Comparison of ENCODE assay signal across 14 cellular contexts in genomic region chrX:37754518-37754917, GRCh38. TPM values are rescaled to one million over a fixed set of nuclear protein-coding genes. Genes with fewer than 3 reads are reported as not detected.
DNase-seq lines count a peak whose midpoint lies in the region; ATAC-seq and TF ChIP-seq lines count a peak whose summit lies in the region.
"Had no signal": no experiment of that assay in that cellular context is flagged by ENCODE, and none has a peak within 500 bp of the region (broad histone marks: within the 10 kb centered on the region; RNA-seq: fewer than 3 reads in every experiment).

No MANE protein-coding gene starts in this region.

- peak overlapping the region; percentile 56 for H3K9ac ChIP-seq in OCI-LY1 (ENCODE audit: low read length)

- no peaks in the 10 kb centered on the region for H3K79me2 ChIP-seq in OCI-LY1 (ENCODE audit: insufficient read depth, low read length)

- ATAC-seq in GM19372 (IDR thresholded peaks at IDR 0.05; ENCODE audit: low read depth, unreplicated experiment) (peak; percentile 3), HG02943 (IDR thresholded peaks at IDR 0.05; ENCODE audit: low read depth, unreplicated experiment) (peak; percentile 6), sciatic nerve (no peak), right cardiac atrium (no peak)

- H3K4me2 ChIP-seq in OCI-LY1 (ENCODE audit: low read length): peak overlapping the region; percentile 61

- H3F3A ChIP-seq in OCI-LY1 (ENCODE audit: insufficient read depth, low read length): no peaks in the 10 kb centered on the region

- H3K9me2 ChIP-seq in OCI-LY1 (ENCODE audit: low read depth, low read length): no peaks in the 10 kb centered on the region

- H3K27ac Mint-ChIP-seq in CD8-positive, alpha-beta memory T cell: no peak overlapping the region
- H3K27ac Mint-ChIP-seq: CD4-positive, alpha-beta T cell had no signal

- H4K20me1 ChIP-seq in OCI-LY1 (ENCODE audit: insufficient read depth, low read length): no peaks in the 10 kb centered on the region

- peaks cover 0 to 1% of the 10 kb centered on the region in 2 donors for H3K27me3 Mint-ChIP-seq in CD8-positive, alpha-beta memory T cell
- H3K27me3 Mint-ChIP-seq: CD4-positive, alpha-beta T cell had no signal

- no peak for DNase-seq in CD8-positive, alpha-beta memory T cell
- DNase-seq in sciatic nerve (ENCODE audit: low spot score): no peak
- DNase-seq in right cardiac atrium: no peak
- no peak for DNase-seq in amniotic stem cell (lab: John Stamatoyannopoulos, UW)
- DNase-seq in SW480 (ENCODE audit: low spot score): no peak
- DNase-seq: activated CD4-positive, alpha-beta T cell treated with anti-CD3 and anti-CD28 coated beads, Interleukin-2, amount 50 U/mL, for 4 hours; CD4-positive, alpha-beta T cell; NCI-H2029; stimulated activated CD4-positive, alpha-beta T cell treated with anti-CD3 and anti-CD28 coated beads, Interleukin-4, amount 100 ng/mL, for 1 hour; thyroid gland had no signal

- H3K4me3 Mint-ChIP-seq in CD8-positive, alpha-beta memory T cell: no peak overlapping the region

- POLR2A ChIA-PET in CD8-positive, alpha-beta memory T cell (lab: Charles Lee): no interaction called here

- H3K9me3 ChIP-seq in CD8-positive, alpha-beta memory T cell (ENCODE audit: low read length): no peaks in the 10 kb centered on the region
- H3K9me3 ChIP-seq in OCI-LY1 (ENCODE audit: low read length) (no peaks in the 10 kb centered on the region), right cardiac atrium (ENCODE audit: control insufficient read depth, low read length) (no peaks in the 10 kb centered on the region)
- H3K9me3 ChIP-seq: thyroid gland had no signal

- H3K9me3 Mint-ChIP-seq in CD8-positive, alpha-beta memory T cell: no peaks in the 10 kb centered on the region
- H3K9me3 Mint-ChIP-seq: CD4-positive, alpha-beta T cell had no signal

- H3K36me3 ChIP-seq in CD8-positive, alpha-beta memory T cell (ENCODE audit: insufficient read depth, low read length): no peaks in the 10 kb centered on the region
- no peaks in the 10 kb centered on the region for H3K36me3 ChIP-seq in OCI-LY1 (ENCODE audit: insufficient read depth, low read length)
- H3K36me3 ChIP-seq: thyroid gland had no signal

- peaks cover 13 to 14% (median 13%) of the 10 kb centered on the region in 3 donors for H3K4me1 Mint-ChIP-seq in CD8-positive, alpha-beta memory T cell

- intact Hi-C loops in sciatic nerve (cut with DNase I) (no loop called here), right cardiac atrium (cut with DNase I) (no loop called here)

- H3K4me3 ChIP-seq in CD8-positive, alpha-beta memory T cell (ENCODE audit: low read length): peak overlapping the region; percentile 37
- peak overlapping the region; percentile 4 for H3K4me3 ChIP-seq in OCI-LY1 (ENCODE audit: low read depth, low read length, poor library complexity, severe bottlenecking)
- no peak overlapping the region for H3K4me3 ChIP-seq in right cardiac atrium (ENCODE audit: low read length)
- H3K4me3 ChIP-seq: thyroid gland had no signal

- peaks cover 51% of the 10 kb centered on the region for H3K4me1 ChIP-seq in CD8-positive, alpha-beta memory T cell (ENCODE audit: insufficient read depth, low read length)
- H3K4me1 ChIP-seq in OCI-LY1 (ENCODE audit: insufficient read depth, low read length, severe bottlenecking) (peaks cover 48% of the 10 kb centered on the region), right cardiac atrium (ENCODE audit: control insufficient read depth, insufficient read depth, low read length) (no peaks in the 10 kb centered on the region)
- H3K4me1 ChIP-seq: thyroid gland had no signal

- no peaks in the 10 kb centered on the region for H3K27me3 ChIP-seq in CD8-positive, alpha-beta memory T cell (ENCODE audit: insufficient read depth, low read length, poor library complexity, severe bottlenecking)
- H3K27me3 ChIP-seq in OCI-LY1 (ENCODE audit: insufficient read depth, low read length): no peaks in the 10 kb centered on the region
- no peaks in the 10 kb centered on the region for H3K27me3 ChIP-seq in right cardiac atrium (ENCODE audit: control insufficient read depth, insufficient read depth)
- H3K27me3 ChIP-seq: thyroid gland had no signal

- 97% methylated on average over 2 of the region's 2 CpGs for WGBS in right cardiac atrium

- no peak overlapping the region for H2AFZ ChIP-seq in OCI-LY1 (ENCODE audit: low read length)

- peak overlapping the region; percentile 3 for H3K27ac ChIP-seq in CD8-positive, alpha-beta memory T cell (ENCODE audit: low read depth, low read length)
- peak overlapping the region; percentile 100 for H3K27ac ChIP-seq in OCI-LY1 (ENCODE audit: low read depth, low read length, poor library complexity, severe bottlenecking)
- H3K27ac ChIP-seq in right cardiac atrium (ENCODE audit: low read length): no peak overlapping the region
- H3K27ac ChIP-seq: thyroid gland had no signal

- no peak for TF ChIP-seq CTCF in OCI-LY1 (IDR thresholded peaks at IDR 0.05; ENCODE audit: low read length)

- peaks cover 0 to 1% (median 0%) of the 10 kb centered on the region in 3 donors for H3K36me3 Mint-ChIP-seq in CD8-positive, alpha-beta memory T cell

- CTCF ChIA-PET in CD8-positive, alpha-beta memory T cell (lab: Charles Lee): interaction anchor here (1.0 kb wide), 1 partner anchor 9 kb away, joined by 3 read pairs; no protein-coding TSS in a partner anchor

RNA-seq across cellular contexts. Expression of gene CYBB, which starts 25.3 kb away (rescaled TPM):
- total RNA-seq in CD8-positive, alpha-beta memory T cell: 1 to 10 TPM; 3.0 to 3.7 TPM
- polyA plus RNA-seq in CD8-positive, alpha-beta memory T cell: not detected
- total RNA-seq in sciatic nerve: 39.8 TPM
- 10 to 100 TPM; 21.9 to 42.1 (median 33.8) TPM for total RNA-seq in right cardiac atrium
- 2.2 TPM for polyA plus RNA-seq in right cardiac atrium
- total RNA-seq: epithelial cell of proximal tubule had no signal

Comparison
In these comparisons a context has a peak if more than half of its experiments do, and no peak if none do; other contexts are left out.
1. ATAC-seq: peak in GM19372 (single experiment) and HG02943 (single experiment); none in sciatic nerve (single experiment) and right cardiac atrium (0 of 2).